1 cellular context compared by ENCODE assay signal in the genomic region with DNA sequence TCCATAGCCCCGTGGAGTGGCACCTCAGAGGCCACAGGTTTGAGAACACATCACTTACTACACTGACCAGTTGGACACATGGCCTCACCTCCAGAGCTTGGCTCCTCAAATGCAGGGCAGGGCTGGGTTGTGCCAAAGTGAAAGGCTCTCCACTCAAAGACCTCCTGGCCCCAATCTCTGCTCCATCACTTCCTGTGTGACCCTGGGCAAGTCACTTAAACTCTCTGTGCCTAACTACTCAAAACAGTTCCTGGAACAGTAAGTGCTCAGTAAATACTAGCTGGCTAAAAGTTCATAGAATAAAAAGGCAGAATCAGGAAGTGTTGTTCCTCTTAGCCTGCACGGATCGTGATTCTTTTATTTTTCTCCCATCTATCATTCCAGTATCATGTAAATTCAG.
TF ChIP-seq lines count a peak whose summit lies in the region.

No MANE protein-coding gene starts in this region.

TF ChIP-seq in K562, 482 proteins besides CTCF, POLR2A, EP300 and RAD21:
- no peak for TF ChIP-seq MYC (IDR thresholded peaks at IDR 0.05; ENCODE audit: low read depth, low read length)
- no peak for TF ChIP-seq MYC (CRISPR knock-in tag; IDR thresholded peaks at IDR 0.05; ENCODE audit: borderline replicate concordance, low read depth)
- TF ChIP-seq FOXA3 (CRISPR knock-in tag; conservative IDR thresholded peaks at IDR 0.05 in 1 of 2, IDR thresholded peaks at IDR 0.05 in 1 of 2) = peak in 1 of 2 experiments; percentile 50; a peak in 1 of 4 replicates
- TF ChIP-seq KDM1A (IDR thresholded peaks at IDR 0.05) = peak in 1 of 2 experiments; percentile 63; a peak in 2 of 4 replicates
- TF ChIP-seq ZFP36 (IDR thresholded peaks at IDR 0.05; ENCODE audit: low read depth, low read length, partially characterized antibody) = peak; percentile 53
- TF ChIP-seq CBX3 (IDR thresholded peaks at IDR 0.05; ENCODE audit: borderline replicate concordance in 1 of 2, low read length in 2 of 2) = no peak
- peak; percentile 72 for TF ChIP-seq RBM25 (IDR thresholded peaks at IDR 0.05; ENCODE audit: low read depth, low read length, severe bottlenecking)
- TF ChIP-seq BCOR (IDR thresholded peaks at IDR 0.05) = peak; percentile 76
- no peak for TF ChIP-seq MAX (CRISPR knock-in tag; IDR thresholded peaks at IDR 0.05)
